1 cellular context compared by ENCODE assay signal in genomic region chr7:12943781-12944180, GRCh38.
TF ChIP-seq lines count a peak whose summit lies in the region.

No MANE protein-coding gene starts in this region.

TF ChIP-seq in WTC11, 78 proteins besides CTCF, POLR2A, EP300 and RAD21 (continued from another document):
- TF ChIP-seq E2F1 (CRISPR knock-in tag; IDR thresholded peaks at IDR 0.05), result no peak
- no peak for TF ChIP-seq SMAD3 (CRISPR knock-in tag; IDR thresholded peaks at IDR 0.05; ENCODE audit: borderline replicate concordance)
- TF ChIP-seq PRDM15 (CRISPR knock-in tag; IDR thresholded peaks at IDR 0.05), result no peak
- TF ChIP-seq CREB1 (CRISPR knock-in tag; IDR thresholded peaks at IDR 0.05), result no peak
- no peak for TF ChIP-seq IRF2 (CRISPR knock-in tag; IDR thresholded peaks at IDR 0.05; ENCODE audit: borderline replicate concordance, low read depth)
- TF ChIP-seq NFYB (CRISPR knock-in tag; conservative IDR thresholded peaks at IDR 0.05; ENCODE audit: low read depth), result no peak
- TF ChIP-seq HMGXB4 (CRISPR knock-in tag; IDR thresholded peaks at IDR 0.05), result no peak
- TF ChIP-seq IRF1 (CRISPR knock-in tag; IDR thresholded peaks at IDR 0.05), result no peak
- no peak for TF ChIP-seq ZNF121 (CRISPR knock-in tag; IDR thresholded peaks at IDR 0.05)
- TF ChIP-seq HMGA2 (CRISPR knock-in tag; IDR thresholded peaks at IDR 0.05), result no peak
- no peak for TF ChIP-seq TCF7 (CRISPR knock-in tag; IDR thresholded peaks at IDR 0.05; ENCODE audit: low read depth)
- no peak for TF ChIP-seq NFE2L1 (CRISPR knock-in tag; IDR thresholded peaks at IDR 0.05)
- TF ChIP-seq NR2C2 (CRISPR knock-in tag; IDR thresholded peaks at IDR 0.05), result no peak
- no peak for TF ChIP-seq SMAD4 (CRISPR knock-in tag; IDR thresholded peaks at IDR 0.05)
- TF ChIP-seq ZNF671 (CRISPR knock-in tag; IDR thresholded peaks at IDR 0.05), result no peak
- TF ChIP-seq FOXJ3 (CRISPR knock-in tag; IDR thresholded peaks at IDR 0.05; ENCODE audit: borderline replicate concordance), result no peak
